ENCODE assay signal across 13 cellular contexts in genomic region chr21:45318146-45318555, GRCh38. TPM values are rescaled to one million over a fixed set of nuclear protein-coding genes. Genes with fewer than 3 reads are reported as not detected.
A peak's percentile ranks its signal among the peaks of the same experiment; 100 is the strongest.
DNase-seq lines count a peak whose midpoint lies in the region; ATAC-seq and TF ChIP-seq lines count a peak whose summit lies in the region.
"Had no signal": no experiment of that assay in that cellular context is flagged by ENCODE, and none has a peak within 500 bp of the region (broad histone marks: within the 10 kb centered on the region; RNA-seq: fewer than 3 reads in every experiment).

No MANE protein-coding gene starts in this region.

- no peaks in the 10 kb centered on the region for H3K36me3 ChIP-seq in BLaER1 treated with 17β-estradiol and CSF1 and Interleukin-3, amounts not matched to agents 10 nM and 100 nM
- H3K36me3 ChIP-seq in brain microvascular endothelial cell (replicated peaks), result no peaks in the 10 kb centered on the region
- no peaks in the 10 kb centered on the region for H3K36me3 ChIP-seq in skeletal muscle satellite cell (ENCODE audit: insufficient read depth, low read length)

- in situ Hi-C loops in brain microvascular endothelial cell (cut with HindIII; ENCODE audit: low pct_ligation_motif_present, low sequenced_read_pairs), result no loop called here

- H3K27ac ChIP-seq in BLaER1 treated with 17β-estradiol and CSF1 and Interleukin-3, amounts not matched to agents 10 nM and 100 nM, result no peak overlapping the region
- peak overlapping the region; percentile 68 for H3K27ac ChIP-seq in brain microvascular endothelial cell
- peak overlapping the region; percentile 68 for H3K27ac ChIP-seq in layer of hippocampus (ENCODE audit: low read depth, low read length)

- H4K20me1 ChIP-seq in BLaER1 treated with 17β-estradiol and CSF1 and Interleukin-3, amounts not matched to agents 10 nM and 100 nM, result peaks cover 0 to 25% (median 2%) of the 10 kb centered on the region in 11 experiments; a peak in 6 of 22 replicates

- no peak overlapping the region for H3K9ac ChIP-seq in BLaER1 treated with 17β-estradiol and CSF1 and Interleukin-3, amounts not matched to agents 10 nM and 100 nM
- H3K9ac ChIP-seq in skeletal muscle satellite cell (ENCODE audit: low read depth, low read length), result peak overlapping the region; percentile 73

- H3K4me1 ChIP-seq in BLaER1 treated with 17β-estradiol and CSF1 and Interleukin-3, amounts not matched to agents 10 nM and 100 nM, result peaks cover 43 to 69% (median 56%) of the 10 kb centered on the region in 10 experiments
- H3K4me1 ChIP-seq in skeletal muscle satellite cell (ENCODE audit: control insufficient read depth, insufficient read depth, low read length), result peaks cover 59% of the 10 kb centered on the region

- no peak for TF ChIP-seq CTCF in brain microvascular endothelial cell (IDR thresholded peaks at IDR 0.05; ENCODE audit: low read depth, low read length, missing control alignments)

- no peak overlapping the region for H3K4me3 ChIP-seq in BLaER1 treated with 17β-estradiol and CSF1 and Interleukin-3, amounts not matched to agents 10 nM and 100 nM
- H3K4me3 ChIP-seq in brain microvascular endothelial cell (ENCODE audit: low read depth, low read length) (no peak overlapping the region), skeletal muscle satellite cell (ENCODE audit: low read length) (peak overlapping the region; percentile 39)

- peak overlapping the region in 7 of 11 experiments; percentile 90 to 99 (median 96); a peak in 9 of 22 replicates for H3K4me2 ChIP-seq in BLaER1 treated with 17β-estradiol and CSF1 and Interleukin-3, amounts not matched to agents 10 nM and 100 nM
- H3K4me2 ChIP-seq in skeletal muscle satellite cell (ENCODE audit: low read length), result peak overlapping the region; percentile 71

- H3K9me3 ChIP-seq in BLaER1 treated with 17β-estradiol and CSF1 and Interleukin-3, amounts not matched to agents 10 nM and 100 nM (replicated peaks in 1 of 11), result peaks cover 0 to 3% (median under 1%) of the 10 kb centered on the region in 11 experiments; a peak in 11 of 22 replicates
- H3K9me3 ChIP-seq in skeletal muscle satellite cell (replicated peaks; ENCODE audit: low read length), result no peaks in the 10 kb centered on the region

- no peak for ATAC-seq in HG02885 (IDR thresholded peaks at IDR 0.05; ENCODE audit: poor library complexity, unreplicated experiment)

- DNase-seq in brain microvascular endothelial cell (no peak), NCI-H146 (lab: John Stamatoyannopoulos, UW) (no peak), NCI-H2029 treated with DMSO at 0.1 percent for 48 hours (lab: John Stamatoyannopoulos, UW) (no peak), dermis blood vessel endothelial cell (no peak)
- DNase-seq: activated CD4-positive, alpha-beta memory T cell treated with anti-CD3 and anti-CD28 coated beads for 36 hours; activated gamma-delta T cell; DMS79; GOT3; MV-4-11 had no signal

- peaks cover 0 to 40% (median 0%) of the 10 kb centered on the region in 11 experiments; a peak in 9 of 22 replicates for H3K27me3 ChIP-seq in BLaER1 treated with 17β-estradiol and CSF1 and Interleukin-3, amounts not matched to agents 10 nM and 100 nM
- H3K27me3 ChIP-seq in brain microvascular endothelial cell (replicated peaks) (no peaks in the 10 kb centered on the region), layer of hippocampus (ENCODE audit: control insufficient read depth, insufficient read depth, low read length) (no peaks in the 10 kb centered on the region), skeletal muscle satellite cell (ENCODE audit: control insufficient read depth, insufficient read depth, low read length) (no peaks in the 10 kb centered on the region)

RNA-seq across cellular contexts. Expression of gene POFUT2, which starts 30.5 kb away (rescaled TPM):
- total RNA-seq in skeletal muscle satellite cell (2012; rRNA removed), result 16.4 and 18.0 TPM in 2 replicates
- 19.4 and 31.0 TPM in 2 replicates for total RNA-seq in dermis blood vessel endothelial cell

Comparison
In these comparisons a context has a peak if more than half of its experiments do, and no peak if none do; other contexts are left out.
1. H3K27ac ChIP-seq: peak in brain microvascular endothelial cell (single experiment) and layer of hippocampus (single experiment); none in BLaER1 treated with 17β-estradiol and CSF1 and Interleukin-3, amounts not matched to agents 10 nM and 100 nM (0 of 11).